13 cellular contexts compared by ENCODE assay signal in genomic region chr4:85175190-85175589, GRCh38.
"Had no signal": no experiment of that assay in that cellular context is flagged by ENCODE, and none has a peak within 500 bp of the region (broad histone marks: within the 10 kb centered on the region; RNA-seq: fewer than 3 reads in every experiment).

No MANE protein-coding gene starts in this region.

- H3K4me3 ChIP-seq: colonic mucosa, coronary artery, dorsolateral prefrontal cortex, esophagus muscularis mucosa, esophagus squamous epithelium, gastrocnemius medialis, gastroesophageal sphincter, heart left ventricle, heart right ventricle had no signal

- H3K36me3 ChIP-seq: colonic mucosa, esophagus muscularis mucosa, esophagus squamous epithelium, gastrocnemius medialis, gastroesophageal sphincter, heart left ventricle, heart right ventricle had no signal

- ATAC-seq: effector memory CD8-positive, alpha-beta T cell; esophagus mucosa; foreskin keratinocyte; gastrocnemius medialis; gastroesophageal sphincter; heart left ventricle; heart right ventricle had no signal

- H3K9me3 ChIP-seq: colonic mucosa, esophagus muscularis mucosa, esophagus squamous epithelium, gastrocnemius medialis had no signal

- H3K4me1 ChIP-seq: colonic mucosa, esophagus muscularis mucosa, gastrocnemius medialis, gastroesophageal sphincter, heart left ventricle, heart right ventricle had no signal

- H3K27ac ChIP-seq: colonic mucosa, coronary artery, dorsolateral prefrontal cortex, epithelial cell of prostate, esophagus muscularis mucosa, esophagus squamous epithelium, foreskin keratinocyte, gastrocnemius medialis, gastroesophageal sphincter, heart left ventricle, heart right ventricle had no signal
